Comparison of ENCODE assay signal across 28 cellular contexts in the genomic region with DNA sequence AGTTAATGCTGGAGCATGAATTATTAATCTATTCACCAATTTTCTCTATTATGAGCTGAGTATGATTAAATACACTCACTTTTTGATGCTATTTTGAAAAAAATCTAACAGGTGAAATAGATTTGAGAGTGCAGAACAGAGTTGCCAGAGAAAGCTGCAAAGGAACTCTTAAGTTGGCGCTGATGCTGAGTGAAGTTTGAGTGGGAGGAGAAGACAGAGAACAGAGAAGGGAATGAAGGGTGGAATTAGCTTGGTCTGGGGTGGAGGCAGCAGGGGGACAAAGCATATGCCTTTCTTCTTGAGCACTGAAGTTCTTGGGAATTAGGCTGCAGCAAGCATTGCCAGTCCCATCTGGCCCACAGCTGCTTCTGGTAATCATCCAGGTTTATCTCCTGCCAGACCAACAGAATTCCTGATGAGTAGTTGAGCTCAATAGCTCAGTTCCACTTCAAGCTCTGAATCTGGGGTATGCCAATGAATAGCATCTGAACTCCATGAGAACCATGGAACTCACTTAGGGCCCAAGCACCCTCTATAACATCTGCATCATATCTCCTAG.
"Had no signal": no experiment of that assay in that cellular context is flagged by ENCODE, and none has a peak within 500 bp of the region (broad histone marks: within the 10 kb centered on the region; RNA-seq: fewer than 3 reads in every experiment).

No MANE protein-coding gene starts in this region.

- H3K4me1 ChIP-seq: breast epithelium, esophagus squamous epithelium, left ventricle myocardium inferior, neural progenitor cell, parathyroid adenoma, stomach, thyroid gland, upper lobe of left lung had no signal

- H3K27me3 ChIP-seq: breast epithelium, esophagus squamous epithelium, hepatocyte, neural progenitor cell, stomach, thyroid gland, upper lobe of left lung had no signal

- H3K9ac ChIP-seq: neural progenitor cell, parathyroid adenoma had no signal

- DNase-seq: activated CD4-positive, alpha-beta memory T cell treated with anti-CD3 and anti-CD28 coated beads, Interleukin-2, amount 10 ng/mL, durations not matched to agents 7 days and 5 days; activated CD4-positive, alpha-beta T cell treated with anti-CD3 and anti-CD28 coated beads, Interleukin-2, amount 10 ng/mL, durations not matched to agents 24 days and 14 days; activated CD4-positive, CD25-positive, alpha-beta regulatory T cell treated with anti-CD3 and anti-CD28 coated beads, Interleukin-2, amount 50 U/mL, for 72 hours; activated CD8-positive, alpha-beta memory T cell treated with anti-CD3 and anti-CD28 coated beads, Interleukin-2, amount 50 U/mL, for 48 hours; activated gamma-delta T cell treated with Interleukin-2 at 50 U/mL for 16 hours; activated naive CD4-positive, alpha-beta T cell treated with anti-CD3 and anti-CD28 coated beads, Interleukin-2, amount 50 U/mL, for 16 hours; activated T-cell treated with anti-CD3 and anti-CD28 coated beads, Interleukin-2, amount 50 U/mL, for 24 hours; effector CD8-positive, alpha-beta T cell; esophagus squamous epithelium; foreskin melanocyte; islet precursor cell; left ventricle myocardium inferior; mesendoderm; natural killer cell; occipital lobe; right cardiac atrium; stimulated activated CD4-positive, alpha-beta T cell treated with anti-CD3 and anti-CD28 coated beads, Interleukin-15, amount 100 ng/mL, for 24 hours; stimulated activated CD4-positive, alpha-beta T cell treated with anti-CD3 and anti-CD28 coated beads, Interleukin-2, amount 100 ng/mL, for 24 hours; stimulated activated naive B cell treated with anti-CD40 and anti-IgM and Interleukin-4, amounts not matched to agents 10 μg/mL and 1 μg/mL and 100 μg/mL, for 72 hours; stomach; T1000; thyroid gland; upper lobe of left lung had no signal

- ATAC-seq: natural killer cell; right cardiac atrium; stimulated activated naive B cell treated with anti-CD40 and anti-IgM and Interleukin-4, amounts not matched to agents 10 μg/mL and 1 μg/mL and 100 μg/mL, for 72 hours had no signal

- H3K4me3 ChIP-seq: breast epithelium, esophagus squamous epithelium, hepatocyte, left ventricle myocardium inferior, lung, neural progenitor cell, stomach, thyroid gland, upper lobe of left lung had no signal

- H3K9me3 ChIP-seq: breast epithelium, esophagus squamous epithelium, thyroid gland, upper lobe of left lung had no signal

- H3K36me3 ChIP-seq: breast epithelium, esophagus squamous epithelium, left ventricle myocardium inferior, neural progenitor cell, stomach, thyroid gland, upper lobe of left lung had no signal
